ENCODE assay signal across 2 cellular contexts in genomic region chr14:61476737-61477410, GRCh38.
A peak's percentile ranks its signal among the peaks of the same experiment; 100 is the strongest.
TF ChIP-seq lines count a peak whose summit lies in the region.

No MANE protein-coding gene starts in this region.

TF ChIP-seq in SK-N-SH treated with all-trans-retinoic acid at 6 μM for 48 hours, 23 proteins besides CTCF, POLR2A, EP300 and RAD21 (continued from another document):
- TF ChIP-seq, protein P1, sequence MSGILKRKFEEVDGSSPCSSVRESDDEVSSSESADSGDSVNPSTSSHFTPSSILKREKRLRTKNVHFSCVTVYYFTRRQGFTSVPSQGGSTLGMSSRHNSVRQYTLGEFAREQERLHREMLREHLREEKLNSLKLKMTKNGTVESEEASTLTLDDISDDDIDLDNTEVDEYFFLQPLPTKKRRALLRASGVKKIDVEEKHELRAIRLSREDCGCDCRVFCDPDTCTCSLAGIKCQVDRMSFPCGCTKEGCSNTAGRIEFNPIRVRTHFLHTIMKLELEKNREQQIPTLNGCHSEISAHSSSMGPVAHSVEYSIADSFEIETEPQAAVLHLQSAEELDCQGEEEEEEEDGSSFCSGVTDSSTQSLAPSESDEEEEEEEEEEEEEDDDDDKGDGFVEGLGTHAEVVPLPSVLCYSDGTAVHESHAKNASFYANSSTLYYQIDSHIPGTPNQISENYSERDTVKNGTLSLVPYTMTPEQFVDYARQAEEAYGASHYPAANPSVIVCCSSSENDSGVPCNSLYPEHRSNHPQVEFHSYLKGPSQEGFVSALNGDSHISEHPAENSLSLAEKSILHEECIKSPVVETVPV (CRISPR knock-in tag; IDR thresholded peaks at IDR 0.05) = no peak
- TF ChIP-seq ESRRG (CRISPR knock-in tag; IDR thresholded peaks at IDR 0.05) = no peak
- no peak for TF ChIP-seq ZNF70 (CRISPR knock-in tag; IDR thresholded peaks at IDR 0.05)
- no peak for TF ChIP-seq BACH2 (CRISPR knock-in tag; IDR thresholded peaks at IDR 0.05; ENCODE audit: borderline replicate concordance)
- TF ChIP-seq ARNTL (CRISPR knock-in tag; IDR thresholded peaks at IDR 0.05; ENCODE audit: borderline replicate concordance, low read depth) = no peak; the same call in 1 of the 2 replicates
- TF ChIP-seq SNAI2 (CRISPR knock-in tag; IDR thresholded peaks at IDR 0.05) = no peak
- TF ChIP-seq PPARA (CRISPR knock-in tag; IDR thresholded peaks at IDR 0.05; ENCODE audit: borderline replicate concordance) = no peak
- TF ChIP-seq TSHZ2 (CRISPR knock-in tag; IDR thresholded peaks at IDR 0.05) = peak; percentile 51; the same call in 1 of the 2 replicates
- no peak for TF ChIP-seq OSR1 (CRISPR knock-in tag; IDR thresholded peaks at IDR 0.05)
- TF ChIP-seq TCF4 (CRISPR knock-in tag; IDR thresholded peaks at IDR 0.05; ENCODE audit: borderline replicate concordance) = peak; percentile 8; the same call in 1 of the 2 replicates
- no peak for TF ChIP-seq RARB (CRISPR knock-in tag; IDR thresholded peaks at IDR 0.05)
- TF ChIP-seq POU6F1 (CRISPR knock-in tag; IDR thresholded peaks at IDR 0.05; ENCODE audit: borderline replicate concordance, low read depth) = no peak
- TF ChIP-seq TOX (CRISPR knock-in tag; IDR thresholded peaks at IDR 0.05; ENCODE audit: borderline replicate concordance) = no peak
- no peak for TF ChIP-seq ZNF565 (CRISPR knock-in tag; conservative IDR thresholded peaks at IDR 0.05; ENCODE audit: low read depth)
- TF ChIP-seq ZC3H10 (CRISPR knock-in tag; IDR thresholded peaks at IDR 0.05) = peak; percentile 9; the same call in 1 of the 2 replicates
- peak; percentile 79 for TF ChIP-seq ZFP3 (CRISPR knock-in tag; IDR thresholded peaks at IDR 0.05)
- peak; percentile 75; the same call in 1 of the 2 replicates for TF ChIP-seq CREB5 (CRISPR knock-in tag; IDR thresholded peaks at IDR 0.05; ENCODE audit: low read depth)
- TF ChIP-seq GLIS3 (CRISPR knock-in tag; IDR thresholded peaks at IDR 0.05) = no peak

TF ChIP-seq in GM12878, 131 proteins besides CTCF, POLR2A, EP300 and RAD21 (continued from another document):
- TF ChIP-seq ZNF687 (IDR thresholded peaks at IDR 0.05) (peak; percentile 46; the same call in 1 of the 2 replicates), GABPA (IDR thresholded peaks at IDR 0.05; ENCODE audit: low read depth) (peak; percentile 40; the same call in 1 of the 2 replicates)
